In the genomic region with DNA sequence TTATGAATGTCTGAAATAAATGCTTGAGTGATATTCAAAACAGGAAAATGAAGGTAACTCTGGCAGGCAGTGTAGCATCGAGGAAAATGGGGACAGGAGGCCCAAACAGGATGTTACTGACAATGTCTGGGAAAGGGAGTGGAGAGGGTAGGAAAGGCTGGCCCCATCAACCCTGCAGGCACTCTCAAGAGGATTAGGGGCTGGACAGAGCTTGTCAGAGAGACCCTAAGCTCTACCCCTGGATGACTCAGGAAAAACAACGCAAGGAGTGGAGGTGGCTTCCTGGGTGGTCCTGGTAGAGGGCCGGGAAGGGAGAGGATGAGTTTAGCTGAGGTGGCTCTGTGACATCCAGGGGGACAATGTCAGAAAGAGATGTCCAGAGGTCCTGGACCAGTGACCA, we compare ENCODE assay signal across 1 cellular context.
TF ChIP-seq lines count a peak whose summit lies in the region.

No MANE protein-coding gene starts in this region.

TF ChIP-seq in GM23338, 12 proteins besides CTCF, POLR2A, EP300 and RAD21 (continued from another document):
- TF ChIP-seq, protein P1, sequence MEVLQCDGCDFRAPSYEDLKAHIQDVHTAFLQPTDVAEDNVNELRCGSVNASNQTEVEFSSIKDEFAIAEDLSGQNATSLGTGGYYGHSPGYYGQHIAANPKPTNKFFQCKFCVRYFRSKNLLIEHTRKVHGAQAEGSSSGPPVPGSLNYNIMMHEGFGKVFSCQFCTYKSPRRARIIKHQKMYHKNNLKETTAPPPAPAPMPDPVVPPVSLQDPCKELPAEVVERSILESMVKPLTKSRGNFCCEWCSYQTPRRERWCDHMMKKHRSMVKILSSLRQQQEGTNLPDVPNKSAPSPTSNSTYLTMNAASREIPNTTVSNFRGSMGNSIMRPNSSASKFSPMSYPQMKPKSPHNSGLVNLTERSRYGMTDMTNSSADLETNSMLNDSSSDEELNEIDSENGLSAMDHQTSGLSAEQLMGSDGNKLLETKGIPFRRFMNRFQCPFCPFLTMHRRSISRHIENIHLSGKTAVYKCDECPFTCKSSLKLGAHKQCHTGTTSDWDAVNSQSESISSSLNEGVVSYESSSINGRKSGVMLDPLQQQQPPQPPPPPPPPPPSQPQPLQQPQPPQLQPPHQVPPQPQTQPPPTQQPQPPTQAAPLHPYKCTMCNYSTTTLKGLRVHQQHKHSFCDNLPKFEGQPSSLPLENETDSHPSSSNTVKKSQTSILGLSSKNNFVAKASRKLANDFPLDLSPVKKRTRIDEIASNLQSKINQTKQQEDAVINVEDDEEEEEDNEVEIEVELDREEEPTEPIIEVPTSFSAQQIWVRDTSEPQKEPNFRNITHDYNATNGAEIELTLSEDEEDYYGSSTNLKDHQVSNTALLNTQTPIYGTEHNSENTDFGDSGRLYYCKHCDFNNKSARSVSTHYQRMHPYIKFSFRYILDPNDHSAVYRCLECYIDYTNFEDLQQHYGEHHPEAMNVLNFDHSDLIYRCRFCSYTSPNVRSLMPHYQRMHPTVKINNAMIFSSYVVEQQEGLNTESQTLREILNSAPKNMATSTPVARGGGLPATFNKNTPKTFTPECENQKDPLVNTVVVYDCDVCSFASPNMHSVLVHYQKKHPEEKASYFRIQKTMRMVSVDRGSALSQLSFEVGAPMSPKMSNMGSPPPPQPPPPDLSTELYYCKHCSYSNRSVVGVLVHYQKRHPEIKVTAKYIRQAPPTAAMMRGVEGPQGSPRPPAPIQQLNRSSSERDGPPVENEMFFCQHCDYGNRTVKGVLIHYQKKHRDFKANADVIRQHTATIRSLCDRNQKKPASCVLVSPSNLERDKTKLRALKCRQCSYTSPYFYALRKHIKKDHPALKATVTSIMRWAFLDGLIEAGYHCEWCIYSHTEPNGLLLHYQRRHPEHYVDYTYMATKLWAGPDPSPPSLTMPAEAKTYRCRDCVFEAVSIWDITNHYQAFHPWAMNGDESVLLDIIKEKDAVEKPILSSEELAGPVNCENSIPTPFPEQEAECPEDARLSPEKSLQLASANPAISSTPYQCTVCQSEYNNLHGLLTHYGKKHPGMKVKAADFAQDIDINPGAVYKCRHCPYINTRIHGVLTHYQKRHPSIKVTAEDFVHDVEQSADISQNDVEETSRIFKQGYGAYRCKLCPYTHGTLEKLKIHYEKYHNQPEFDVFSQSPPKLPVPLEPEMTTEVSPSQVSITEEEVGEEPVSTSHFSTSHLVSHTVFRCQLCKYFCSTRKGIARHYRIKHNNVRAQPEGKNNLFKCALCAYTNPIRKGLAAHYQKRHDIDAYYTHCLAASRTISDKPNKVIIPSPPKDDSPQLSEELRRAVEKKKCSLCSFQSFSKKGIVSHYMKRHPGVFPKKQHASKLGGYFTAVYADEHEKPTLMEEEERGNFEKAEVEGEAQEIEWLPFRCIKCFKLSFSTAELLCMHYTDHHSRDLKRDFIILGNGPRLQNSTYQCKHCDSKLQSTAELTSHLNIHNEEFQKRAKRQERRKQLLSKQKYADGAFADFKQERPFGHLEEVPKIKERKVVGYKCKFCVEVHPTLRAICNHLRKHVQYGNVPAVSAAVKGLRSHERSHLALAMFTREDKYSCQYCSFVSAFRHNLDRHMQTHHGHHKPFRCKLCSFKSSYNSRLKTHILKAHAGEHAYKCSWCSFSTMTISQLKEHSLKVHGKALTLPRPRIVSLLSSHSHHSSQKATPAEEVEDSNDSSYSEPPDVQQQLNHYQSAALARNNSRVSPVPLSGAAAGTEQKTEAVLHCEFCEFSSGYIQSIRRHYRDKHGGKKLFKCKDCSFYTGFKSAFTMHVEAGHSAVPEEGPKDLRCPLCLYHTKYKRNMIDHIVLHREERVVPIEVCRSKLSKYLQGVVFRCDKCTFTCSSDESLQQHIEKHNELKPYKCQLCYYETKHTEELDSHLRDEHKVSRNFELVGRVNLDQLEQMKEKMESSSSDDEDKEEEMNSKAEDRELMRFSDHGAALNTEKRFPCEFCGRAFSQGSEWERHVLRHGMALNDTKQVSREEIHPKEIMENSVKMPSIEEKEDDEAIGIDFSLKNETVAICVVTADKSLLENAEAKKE (CRISPR knock-in tag; IDR thresholded peaks at IDR 0.05) = no peak
- TF ChIP-seq, protein P2, sequence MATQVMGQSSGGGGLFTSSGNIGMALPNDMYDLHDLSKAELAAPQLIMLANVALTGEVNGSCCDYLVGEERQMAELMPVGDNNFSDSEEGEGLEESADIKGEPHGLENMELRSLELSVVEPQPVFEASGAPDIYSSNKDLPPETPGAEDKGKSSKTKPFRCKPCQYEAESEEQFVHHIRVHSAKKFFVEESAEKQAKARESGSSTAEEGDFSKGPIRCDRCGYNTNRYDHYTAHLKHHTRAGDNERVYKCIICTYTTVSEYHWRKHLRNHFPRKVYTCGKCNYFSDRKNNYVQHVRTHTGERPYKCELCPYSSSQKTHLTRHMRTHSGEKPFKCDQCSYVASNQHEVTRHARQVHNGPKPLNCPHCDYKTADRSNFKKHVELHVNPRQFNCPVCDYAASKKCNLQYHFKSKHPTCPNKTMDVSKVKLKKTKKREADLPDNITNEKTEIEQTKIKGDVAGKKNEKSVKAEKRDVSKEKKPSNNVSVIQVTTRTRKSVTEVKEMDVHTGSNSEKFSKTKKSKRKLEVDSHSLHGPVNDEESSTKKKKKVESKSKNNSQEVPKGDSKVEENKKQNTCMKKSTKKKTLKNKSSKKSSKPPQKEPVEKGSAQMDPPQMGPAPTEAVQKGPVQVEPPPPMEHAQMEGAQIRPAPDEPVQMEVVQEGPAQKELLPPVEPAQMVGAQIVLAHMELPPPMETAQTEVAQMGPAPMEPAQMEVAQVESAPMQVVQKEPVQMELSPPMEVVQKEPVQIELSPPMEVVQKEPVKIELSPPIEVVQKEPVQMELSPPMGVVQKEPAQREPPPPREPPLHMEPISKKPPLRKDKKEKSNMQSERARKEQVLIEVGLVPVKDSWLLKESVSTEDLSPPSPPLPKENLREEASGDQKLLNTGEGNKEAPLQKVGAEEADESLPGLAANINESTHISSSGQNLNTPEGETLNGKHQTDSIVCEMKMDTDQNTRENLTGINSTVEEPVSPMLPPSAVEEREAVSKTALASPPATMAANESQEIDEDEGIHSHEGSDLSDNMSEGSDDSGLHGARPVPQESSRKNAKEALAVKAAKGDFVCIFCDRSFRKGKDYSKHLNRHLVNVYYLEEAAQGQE (IDR thresholded peaks at IDR 0.05; ENCODE audit: unreplicated experiment) = no peak
- no peak for TF ChIP-seq POLR2AphosphoS5 (IDR thresholded peaks at IDR 0.05; ENCODE audit: low read depth)
